8 cellular contexts compared by ENCODE assay signal in genomic region chr12:68686262-68686594, GRCh38. TPM values are rescaled to one million over a fixed set of nuclear protein-coding genes. Genes with fewer than 3 reads are reported as not detected.
DNase-seq lines count a peak whose midpoint lies in the region; ATAC-seq and TF ChIP-seq lines count a peak whose summit lies in the region.

No MANE protein-coding gene starts in this region.

- peak overlapping the region; percentile 88 for H3K27ac ChIP-seq in CD8-positive, alpha-beta memory T cell (ENCODE audit: low read depth, low read length)
- H3K27ac ChIP-seq in ectodermal cell (ENCODE audit: insufficient read depth, low read depth, low read length, poor library complexity, severe bottlenecking) = peak overlapping the region; percentile 67

- peaks cover 30 to 48% (median 43%) of the 10 kb centered on the region in 3 donors for H3K4me1 Mint-ChIP-seq in CD8-positive, alpha-beta memory T cell

- H3K36me3 Mint-ChIP-seq in CD8-positive, alpha-beta memory T cell = peaks cover 0 to 33% (median 6%) of the 10 kb centered on the region in 3 donors

- peaks cover 11% of the 10 kb centered on the region for H3K36me3 ChIP-seq in CD8-positive, alpha-beta memory T cell (ENCODE audit: insufficient read depth, low read length)
- peaks cover 7% of the 10 kb centered on the region for H3K36me3 ChIP-seq in ectodermal cell (ENCODE audit: control insufficient read depth, insufficient read depth, low read length)
- peaks cover 5% of the 10 kb centered on the region for H3K36me3 ChIP-seq in neuron (ENCODE audit: insufficient read depth, low read length)

- peaks cover 24% of the 10 kb centered on the region for H3K4me1 ChIP-seq in CD8-positive, alpha-beta memory T cell (ENCODE audit: insufficient read depth, low read length)
- no peaks in the 10 kb centered on the region for H3K4me1 ChIP-seq in ectodermal cell (ENCODE audit: control insufficient read depth, insufficient read depth, low read length)
- H3K4me1 ChIP-seq in neuron (ENCODE audit: insufficient read depth, low read length) = peaks cover 16% of the 10 kb centered on the region

- peak overlapping the region; percentile 88 to 100 (median 99) for H3K27ac Mint-ChIP-seq in CD8-positive, alpha-beta memory T cell

- peak overlapping the region; percentile 84 for H2AFZ ChIP-seq in neuron (ENCODE audit: low read depth, low read length)

- peak overlapping the region; percentile 100 for H3K4me3 ChIP-seq in CD8-positive, alpha-beta memory T cell (ENCODE audit: low read length)
- H3K4me3 ChIP-seq in LNCaP clone FGC (ENCODE audit: low read depth, low read length) (peak overlapping the region; percentile 99), ectodermal cell (ENCODE audit: insufficient read depth, low read depth, low read length) (peak overlapping the region; percentile 93), neuron (ENCODE audit: low read length) (peak overlapping the region; percentile 64)

- no peaks in the 10 kb centered on the region for H3K27me3 ChIP-seq in CD8-positive, alpha-beta memory T cell (ENCODE audit: insufficient read depth, low read length, poor library complexity, severe bottlenecking)
- H3K27me3 ChIP-seq in ectodermal cell (ENCODE audit: control insufficient read depth, insufficient read depth, low read length, poor library complexity, severe bottlenecking) (no peaks in the 10 kb centered on the region), neuron (ENCODE audit: insufficient read depth, low read length) (no peaks in the 10 kb centered on the region)

- POLR2A ChIA-PET in CD8-positive, alpha-beta memory T cell (lab: Charles Lee) = interaction anchor here (0.6 to 1.4 kb wide), 4 partner anchors 23 to 123 kb away, joined by 3 to 6 read pairs (median 3); partner anchors contain the start of gene SLC35E3

- no peaks in the 10 kb centered on the region for H3K27me3 Mint-ChIP-seq in CD8-positive, alpha-beta memory T cell

- TF ChIP-seq CTCF in LNCaP clone FGC (IDR thresholded peaks at IDR 0.05; ENCODE audit: control insufficient read depth, extremely low read depth, insufficient read depth) = no peak

- no peaks in the 10 kb centered on the region for H3K9me3 Mint-ChIP-seq in CD8-positive, alpha-beta memory T cell

- CTCF ChIA-PET in CD8-positive, alpha-beta memory T cell (lab: Charles Lee) = interaction anchor here (1.7 kb wide), 1 partner anchor 9 kb away, joined by 4 read pairs; no protein-coding TSS in a partner anchor

- H3K4me3 Mint-ChIP-seq in CD8-positive, alpha-beta memory T cell = peak overlapping the region; percentile 94 to 100 (median 98)

- ATAC-seq in HG03025 (IDR thresholded peaks at IDR 0.05; ENCODE audit: low FRiP score, unreplicated experiment) (no peak), HG03135 (IDR thresholded peaks at IDR 0.05; ENCODE audit: unreplicated experiment) (no peak)

- WGBS in ectodermal cell, 2 experiments = 75 to 84% methylated on average over 3 of the region's 3 CpGs

- no peak for DNase-seq in CD8-positive, alpha-beta memory T cell
- no peak for DNase-seq in LNCaP clone FGC (ENCODE audit: low read depth)
- DNase-seq in NAMALWA (ENCODE audit: low spot score) = no peak
- no peak for DNase-seq in foreskin melanocyte

- H3K9me3 ChIP-seq in CD8-positive, alpha-beta memory T cell (ENCODE audit: low read length) = no peaks in the 10 kb centered on the region
- H3K9me3 ChIP-seq in ectodermal cell (ENCODE audit: control insufficient read depth, low read length) = no peaks in the 10 kb centered on the region
- no peaks in the 10 kb centered on the region for H3K9me3 ChIP-seq in neuron (ENCODE audit: low read length)

RNA-seq across cellular contexts. Expression of gene NUP107, which starts 0.6 kb away (rescaled TPM):
- total RNA-seq in CD8-positive, alpha-beta memory T cell = 100 to 1,000 TPM; 120 to 132 TPM
- 25.3 TPM for polyA plus RNA-seq in CD8-positive, alpha-beta memory T cell
- polyA plus RNA-seq in ectodermal cell (2013, experiment 1 of 4) = 137 TPM
- 139 TPM for polyA plus RNA-seq in ectodermal cell (2013, experiment 2 of 4)
- 116 TPM for polyA plus RNA-seq in ectodermal cell (2013, experiment 3 of 4)
- polyA plus RNA-seq in ectodermal cell (2013, experiment 4 of 4) = 119 TPM

RNA-seq across cellular contexts. Expression of gene SLC35E3, which starts 59.7 kb away (rescaled TPM):
- total RNA-seq in CD8-positive, alpha-beta memory T cell = 1 to 10 TPM; 4.0 to 5.1 TPM
- 13.4 TPM for polyA plus RNA-seq in CD8-positive, alpha-beta memory T cell
- 11.0 TPM for polyA plus RNA-seq in ectodermal cell (2013, experiment 1 of 4)
- polyA plus RNA-seq in ectodermal cell (2013, experiment 2 of 4) = 12.7 TPM
- 6.5 TPM for polyA plus RNA-seq in ectodermal cell (2013, experiment 3 of 4)
- 9.2 TPM for polyA plus RNA-seq in ectodermal cell (2013, experiment 4 of 4)
